Comparison of ENCODE assay signal across 20 cellular contexts in the genomic region with DNA sequence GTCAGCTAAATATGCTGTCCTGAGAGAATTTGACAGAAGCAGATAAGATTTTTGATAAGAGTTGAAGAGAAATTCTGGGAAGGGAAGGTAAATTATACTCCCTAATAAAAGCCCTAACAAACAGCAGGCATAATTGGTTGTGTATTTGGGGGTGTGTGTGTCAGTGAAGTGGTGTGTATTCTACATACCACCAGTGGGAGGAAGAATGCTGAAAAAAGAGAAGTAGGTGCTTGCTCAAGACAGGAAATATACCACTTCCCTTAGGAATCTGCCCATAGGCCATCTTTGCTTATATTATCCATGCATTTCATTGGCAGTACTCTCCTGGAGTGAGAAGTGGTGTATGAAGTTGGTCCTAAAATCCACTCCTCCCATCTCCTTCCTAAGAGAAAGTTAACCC.
DNase-seq lines count a peak whose midpoint lies in the region; ATAC-seq, FAIRE-seq and TF ChIP-seq lines count a peak whose summit lies in the region.
"Had no signal": no experiment of that assay in that cellular context is flagged by ENCODE, and none has a peak within 500 bp of the region (broad histone marks: within the 10 kb centered on the region; RNA-seq: fewer than 3 reads in every experiment).

No MANE protein-coding gene starts in this region.

- TF ChIP-seq CTCF in cardiac muscle cell (IDR thresholded peaks at IDR 0.05; ENCODE audit: low read depth, low read length) = peak; percentile 8
- TF ChIP-seq CTCF in left ventricle myocardium inferior (IDR thresholded peaks at IDR 0.05; ENCODE audit: borderline replicate concordance) = no peak
- TF ChIP-seq CTCF in foreskin keratinocyte (conservative IDR thresholded peaks at IDR 0.05) = peak; percentile 18

- TF ChIP-seq POLR2A in GM12892 (IDR thresholded peaks at IDR 0.05; ENCODE audit: low read depth, low read length) = no peak

- no peak overlapping the region for H3K27ac ChIP-seq in cardiac muscle cell
- no peak overlapping the region for H3K27ac ChIP-seq in left ventricle myocardium inferior (replicated peaks)
- H3K27ac ChIP-seq in SK-N-MC = peak overlapping the region; percentile 67
- no peak overlapping the region for H3K27ac ChIP-seq in foreskin keratinocyte
- H3K27ac ChIP-seq: KMS-11 had no signal

- no peak overlapping the region for H3K4me3 ChIP-seq in cardiac muscle cell
- H3K4me3 ChIP-seq in left ventricle myocardium inferior = no peak overlapping the region
- H3K4me3 ChIP-seq in SK-N-MC = peak overlapping the region; percentile 21; the same call in 1 of the 2 replicates
- H3K4me3 ChIP-seq: lung, psoas muscle had no signal

- H3K27me3 ChIP-seq in cardiac muscle cell (no peaks in the 10 kb centered on the region), left ventricle myocardium inferior (ENCODE audit: low read depth) (no peaks in the 10 kb centered on the region), foreskin keratinocyte (no peaks in the 10 kb centered on the region)

- FAIRE-seq in GM12892 (lab: Jason Lieb, UNC) = no peak

- H3K4me3 Mint-ChIP-seq in activated naive CD8-positive, alpha-beta T cell treated with anti-CD3 and anti-CD28 coated beads for 36 hours = no peak overlapping the region
- H3K4me3 Mint-ChIP-seq: activated CD8-positive, alpha-beta T cell treated with anti-CD3 and anti-CD28 coated beads for 36 hours; activated naive CD8-positive, alpha-beta T cell treated with anti-CD3 and anti-CD28 coated beads, Interleukin-2, amount 50 U/mL, for 24 hours; CD8-positive, alpha-beta memory T cell; central memory CD8-positive, alpha-beta T cell; naive thymus-derived CD8-positive, alpha-beta T cell; stimulated activated memory B cell treated with anti-CD40 and anti-IgM and Interleukin-4, amounts not matched to agents 10 μg/mL and 1 μg/mL and 100 μg/mL, for 72 hours had no signal

- no peak overlapping the region for H3K9ac ChIP-seq in SK-N-MC (ENCODE audit: insufficient read length)
- H3K9ac ChIP-seq: KMS-11, SK-N-SH had no signal

- no peaks in the 10 kb centered on the region for H3K9me3 Mint-ChIP-seq in activated naive CD8-positive, alpha-beta T cell treated with anti-CD3 and anti-CD28 coated beads for 36 hours
- H3K9me3 Mint-ChIP-seq: activated CD8-positive, alpha-beta T cell treated with anti-CD3 and anti-CD28 coated beads for 36 hours; activated naive CD8-positive, alpha-beta T cell treated with anti-CD3 and anti-CD28 coated beads, Interleukin-2, amount 50 U/mL, for 24 hours; CD8-positive, alpha-beta memory T cell; central memory CD8-positive, alpha-beta T cell; naive thymus-derived CD8-positive, alpha-beta T cell; stimulated activated memory B cell treated with anti-CD40 and anti-IgM and Interleukin-4, amounts not matched to agents 10 μg/mL and 1 μg/mL and 100 μg/mL, for 72 hours had no signal

- H3K4me1 ChIP-seq in cardiac muscle cell (ENCODE audit: low read depth) (peaks cover 13% of the 10 kb centered on the region), left ventricle myocardium inferior (peaks cover 46% of the 10 kb centered on the region), foreskin keratinocyte (peaks cover 50% of the 10 kb centered on the region)

- H3K4me1 Mint-ChIP-seq in activated naive CD8-positive, alpha-beta T cell treated with anti-CD3 and anti-CD28 coated beads for 36 hours = peaks cover 5% of the 10 kb centered on the region
- H3K4me1 Mint-ChIP-seq: CD8-positive, alpha-beta memory T cell; central memory CD8-positive, alpha-beta T cell had no signal

- no peaks in the 10 kb centered on the region for H3K9me3 ChIP-seq in cardiac muscle cell (ENCODE audit: low read depth)
- no peaks in the 10 kb centered on the region for H3K9me3 ChIP-seq in left ventricle myocardium inferior (replicated peaks)
- H3K9me3 ChIP-seq in SK-N-MC (ENCODE audit: low read depth, low read length) = no peaks in the 10 kb centered on the region
- H3K9me3 ChIP-seq: psoas muscle, SK-N-SH had no signal

- intact Hi-C loops in left ventricle myocardium inferior (cut with micrococcal nuclease) = no loop called here

- no peaks in the 10 kb centered on the region for H3K36me3 ChIP-seq in cardiac muscle cell
- H3K36me3 ChIP-seq in left ventricle myocardium inferior = no peaks in the 10 kb centered on the region
- H3K36me3 ChIP-seq in SK-N-MC (ENCODE audit: insufficient read depth, low read length) = no peaks in the 10 kb centered on the region

- H3K27ac Mint-ChIP-seq in activated naive CD8-positive, alpha-beta T cell treated with anti-CD3 and anti-CD28 coated beads for 36 hours = no peak overlapping the region
- H3K27ac Mint-ChIP-seq: activated CD8-positive, alpha-beta T cell treated with anti-CD3 and anti-CD28 coated beads for 36 hours; activated naive CD8-positive, alpha-beta T cell treated with anti-CD3 and anti-CD28 coated beads, Interleukin-2, amount 50 U/mL, for 24 hours; CD8-positive, alpha-beta memory T cell; naive thymus-derived CD8-positive, alpha-beta T cell; stimulated activated memory B cell treated with anti-CD40 and anti-IgM and Interleukin-4, amounts not matched to agents 10 μg/mL and 1 μg/mL and 100 μg/mL, for 72 hours had no signal

- no peaks in the 10 kb centered on the region for H3K36me3 Mint-ChIP-seq in activated naive CD8-positive, alpha-beta T cell treated with anti-CD3 and anti-CD28 coated beads for 36 hours
- H3K36me3 Mint-ChIP-seq: CD8-positive, alpha-beta memory T cell; naive thymus-derived CD8-positive, alpha-beta T cell; stimulated activated memory B cell treated with anti-CD40 and anti-IgM and Interleukin-4, amounts not matched to agents 10 μg/mL and 1 μg/mL and 100 μg/mL, for 72 hours had no signal

- peaks cover 28% of the 10 kb centered on the region for H3K27me3 Mint-ChIP-seq in activated naive CD8-positive, alpha-beta T cell treated with anti-CD3 and anti-CD28 coated beads for 36 hours
- H3K27me3 Mint-ChIP-seq: stimulated activated memory B cell treated with anti-CD40 and anti-IgM and Interleukin-4, amounts not matched to agents 10 μg/mL and 1 μg/mL and 100 μg/mL, for 72 hours had no signal

- ATAC-seq in foreskin keratinocyte = no peak
- ATAC-seq: activated CD8-positive, alpha-beta T cell treated with anti-CD3 and anti-CD28 coated beads for 36 hours; activated naive CD8-positive, alpha-beta T cell treated with anti-CD3 and anti-CD28 coated beads, Interleukin-2, amount 50 U/mL, for 24 hours; naive thymus-derived CD8-positive, alpha-beta T cell; stimulated activated memory B cell treated with anti-CD40 and anti-IgM and Interleukin-4, amounts not matched to agents 10 μg/mL and 1 μg/mL and 100 μg/mL, for 72 hours had no signal

- DNase-seq in cardiac muscle cell (ENCODE audit: low read depth in 1 of 2, low spot score in 1 of 2) (no peak), left ventricle myocardium inferior (no peak), SK-N-MC (ENCODE audit: low read depth, low spot score) (no peak), foreskin keratinocyte (no peak), amygdala (lab: John Stamatoyannopoulos, UW) (no peak), GM12892 (ENCODE audit: insufficient read length) (no peak)
- no peak for DNase-seq in activated CD4-positive, CD25-positive, alpha-beta regulatory T cell treated with anti-CD3 and anti-CD28 coated beads, Interleukin-2, amount 50 U/mL, for 72 hours
- DNase-seq in activated naive CD8-positive, alpha-beta T cell treated with anti-CD3 and anti-CD28 coated beads for 36 hours = no peak
- DNase-seq: activated CD8-positive, alpha-beta T cell treated with anti-CD3 and anti-CD28 coated beads for 36 hours; activated naive CD8-positive, alpha-beta T cell treated with anti-CD3 and anti-CD28 coated beads, Interleukin-2, amount 50 U/mL, for 24 hours; activated T-cell treated with anti-CD3 and anti-CD28 coated beads, Interleukin-2, amount 50 U/mL, for 48 hours; CD8-positive, alpha-beta memory T cell; naive thymus-derived CD8-positive, alpha-beta T cell; NCI-H1436 treated with DMSO at 0.1 percent for 48 hours; psoas muscle; SK-N-SH had no signal
